ENCODE assay signal across 8 cellular contexts in the genomic region with DNA sequence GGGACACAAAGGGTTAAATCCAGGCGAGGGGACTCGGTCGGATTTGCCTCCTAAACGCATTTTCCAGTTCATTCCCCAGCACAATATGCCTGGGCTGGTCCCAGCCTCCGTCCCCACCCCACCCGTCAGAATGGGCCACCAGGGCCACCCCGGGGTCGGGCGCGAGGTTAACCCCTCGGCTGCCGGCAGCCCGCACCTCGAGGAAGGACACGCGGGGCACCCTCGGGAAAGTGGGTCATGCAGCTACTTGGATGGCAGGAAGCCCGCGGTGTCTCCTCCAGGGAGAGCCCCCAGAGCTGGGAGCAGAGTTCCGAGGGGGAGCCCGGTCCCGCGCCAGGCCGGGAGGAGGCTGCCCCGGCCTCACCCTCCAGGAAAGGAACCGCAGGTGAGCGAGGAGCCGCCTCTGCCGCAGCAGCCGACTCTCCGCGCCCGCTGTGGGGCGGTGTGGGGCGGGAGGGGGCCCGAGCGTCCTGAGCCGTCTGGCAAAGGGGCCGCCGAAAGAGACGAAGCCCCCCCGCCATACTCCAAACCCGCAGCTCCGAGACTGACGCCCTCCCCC. TPM values are rescaled to one million over a fixed set of nuclear protein-coding genes. Genes with fewer than 3 reads are reported as not detected.
DNase-seq lines count a peak whose midpoint lies in the region; ATAC-seq lines count a peak whose summit lies in the region.

No MANE protein-coding gene starts in this region.

- H3K4me1 ChIP-seq in HUES48 (ENCODE audit: control insufficient read depth, insufficient read depth, low read length) = peaks cover 33% of the 10 kb centered on the region

- no peaks in the 10 kb centered on the region for H3K36me3 ChIP-seq in HUES48 (ENCODE audit: control insufficient read depth, insufficient read depth, low read length)

- no peak for ATAC-seq in GM19397 (IDR thresholded peaks at IDR 0.05; ENCODE audit: unreplicated experiment)
- ATAC-seq in HG03521 (IDR thresholded peaks at IDR 0.05; ENCODE audit: unreplicated experiment) = no peak

- peak; percentile 71 for DNase-seq in DMS53 (lab: John Stamatoyannopoulos, UW)
- DNase-seq in activated T-helper 1 cell treated with Interleukin-2 at 50 U/mL for 16 hours (ENCODE audit: low read depth) = peak; percentile 20
- peak; percentile 80 for DNase-seq in cardiac septum (ENCODE audit: low spot score)
- peak; percentile 84 for DNase-seq in retina
- DNase-seq in CD1c-positive myeloid dendritic cell (ENCODE audit: extremely low spot score) = no peak

- no peaks in the 10 kb centered on the region for H3K9me3 ChIP-seq in HUES48 (ENCODE audit: control insufficient read depth, insufficient read depth, low read length)

- peaks cover 15% of the 10 kb centered on the region; the same call in 1 of the 2 replicates for H3K27me3 ChIP-seq in HUES48 (ENCODE audit: control insufficient read depth, insufficient read depth, low read length)

- H3K9ac ChIP-seq in HUES48 (ENCODE audit: low read depth, low read length) = peak overlapping the region; percentile 13; the same call in 1 of the 2 replicates

- intact Hi-C loops in cardiac septum (cut with DNase I) = loop anchor here (2.0 to 10.0 kb wide), 2 partner anchors 61 to 577 kb away; no protein-coding TSS in a partner anchor

- peak overlapping the region; percentile 62 for H3K27ac ChIP-seq in HUES48 (ENCODE audit: low read depth, low read length)

- H3K4me3 ChIP-seq in HUES48 (ENCODE audit: low read depth, low read length) = peak overlapping the region; percentile 78

RNA-seq across cellular contexts. Expression of a gene that starts 1.4 kb away (rescaled TPM):
- total RNA-seq in cardiac septum = 10.4 TPM
